Comparison of ENCODE assay signal across 2 cellular contexts in the genomic region with DNA sequence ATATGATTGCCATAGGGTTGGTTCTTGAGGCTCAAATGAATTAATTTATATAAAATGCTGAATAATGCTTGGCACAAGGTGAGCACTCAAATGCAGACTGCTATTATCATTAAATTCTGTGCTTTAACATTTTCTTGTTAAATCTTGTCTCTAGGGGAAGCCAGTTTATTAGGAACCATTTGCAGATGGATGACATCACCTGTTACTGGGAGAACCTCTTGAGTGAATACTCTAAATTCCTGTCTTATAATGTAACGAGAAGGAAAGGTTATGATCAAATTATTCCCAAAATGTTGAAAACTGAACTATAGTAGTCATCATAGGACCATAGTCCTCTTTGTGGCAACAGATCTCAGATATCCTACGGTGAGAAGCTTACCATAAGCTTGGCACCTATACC.
A peak's percentile ranks its signal among the peaks of the same experiment; 100 is the strongest.
TF ChIP-seq lines count a peak whose summit lies in the region.

No MANE protein-coding gene starts in this region.

TF ChIP-seq in A549, 52 proteins besides CTCF, POLR2A, EP300 and RAD21:
- TF ChIP-seq ZC3H11A (IDR thresholded peaks at IDR 0.05) = no peak
- peak; percentile 84; the same call in 1 of the 2 replicates for TF ChIP-seq RFX5 (IDR thresholded peaks at IDR 0.05)

TF ChIP-seq in GM12878, 131 proteins besides CTCF, POLR2A, EP300 and RAD21:
- TF ChIP-seq CREM (IDR thresholded peaks at IDR 0.05; ENCODE audit: low read depth) = peak; percentile 64
- no peak for TF ChIP-seq DPF2 (IDR thresholded peaks at IDR 0.05)
- TF ChIP-seq, protein P1, sequence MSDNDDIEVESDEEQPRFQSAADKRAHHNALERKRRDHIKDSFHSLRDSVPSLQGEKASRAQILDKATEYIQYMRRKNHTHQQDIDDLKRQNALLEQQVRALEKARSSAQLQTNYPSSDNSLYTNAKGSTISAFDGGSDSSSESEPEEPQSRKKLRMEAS (IDR thresholded peaks at IDR 0.05; ENCODE audit: low read depth, low read length) = no peak
- peak; percentile 56; the same call in 1 of the 2 replicates for TF ChIP-seq CREB1 (IDR thresholded peaks at IDR 0.05; ENCODE audit: low read depth)
- TF ChIP-seq ZNF207 (IDR thresholded peaks at IDR 0.05; ENCODE audit: borderline replicate concordance) = no peak
- TF ChIP-seq GABPA (IDR thresholded peaks at IDR 0.05; ENCODE audit: low read depth) = no peak
- no peak for TF ChIP-seq NRF1 (conservative IDR thresholded peaks at IDR 0.05; ENCODE audit: low read depth, low read length)
- no peak for TF ChIP-seq MYC (IDR thresholded peaks at IDR 0.05; ENCODE audit: insufficient read depth, insufficient read length, insufficient replicate concordance, low read length, severe bottlenecking)
- TF ChIP-seq, protein P2, sequence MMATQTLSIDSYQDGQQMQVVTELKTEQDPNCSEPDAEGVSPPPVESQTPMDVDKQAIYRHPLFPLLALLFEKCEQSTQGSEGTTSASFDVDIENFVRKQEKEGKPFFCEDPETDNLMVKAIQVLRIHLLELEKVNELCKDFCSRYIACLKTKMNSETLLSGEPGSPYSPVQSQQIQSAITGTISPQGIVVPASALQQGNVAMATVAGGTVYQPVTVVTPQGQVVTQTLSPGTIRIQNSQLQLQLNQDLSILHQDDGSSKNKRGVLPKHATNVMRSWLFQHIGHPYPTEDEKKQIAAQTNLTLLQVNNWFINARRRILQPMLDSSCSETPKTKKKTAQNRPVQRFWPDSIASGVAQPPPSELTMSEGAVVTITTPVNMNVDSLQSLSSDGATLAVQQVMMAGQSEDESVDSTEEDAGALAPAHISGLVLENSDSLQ (IDR thresholded peaks at IDR 0.05) = no peak
- TF ChIP-seq MEF2B (IDR thresholded peaks at IDR 0.05; ENCODE audit: partially characterized antibody, poor library complexity, severe bottlenecking) = no peak
- TF ChIP-seq RFX5 (IDR thresholded peaks at IDR 0.05; ENCODE audit: low read depth, low read length) = peak; percentile 93
- TF ChIP-seq MTA2 (IDR thresholded peaks at IDR 0.05; ENCODE audit: low read depth) = no peak
